In genomic region chr14:54440870-54441868, GRCh38 we compare ENCODE assay signal across 8 cellular contexts. TPM values are rescaled to one million over a fixed set of nuclear protein-coding genes. Genes with fewer than 3 reads are reported as not detected.
DNase-seq lines count a peak whose midpoint lies in the region; ATAC-seq and TF ChIP-seq lines count a peak whose summit lies in the region.

Gene CNIH1, minus strand, starts transcription at chr14:54441374. Its CDS starts 47 bp downstream, at chr14:54441327.

- CTCF ChIA-PET in GM10248 (lab: Yijun Ruan, JAX), result interaction anchor here (0.7 to 2.3 kb wide), 15 partner anchors 8 to 333 kb away, joined by 3 to 9 read pairs (median 3); partner anchors contain the start of genes CGRRF1 and GMFB

- H3K27me3 ChIP-seq in osteoblast (ENCODE audit: insufficient read depth, low read length) (no peaks in the 10 kb centered on the region), thoracic aorta (replicated peaks; ENCODE audit: insufficient read depth) (no peaks in the 10 kb centered on the region)

- H3K4me3 ChIP-seq in NB4 (ENCODE audit: low read depth, low read length), result peak within 1 kb of the TSS; percentile 99
- H3K4me3 ChIP-seq in SK-N-MC, result peak within 1 kb of the TSS; percentile 95
- H3K4me3 ChIP-seq in osteoblast (ENCODE audit: insufficient read depth, low read length), result peak within 1 kb of the TSS; percentile 86
- H3K4me3 ChIP-seq in thoracic aorta, result peak within 1 kb of the TSS; percentile 80

- H3K9me3 ChIP-seq in SK-N-MC (ENCODE audit: low read depth, low read length) (no peaks in the 10 kb centered on the region), osteoblast (ENCODE audit: low read depth, low read length) (no peaks in the 10 kb centered on the region), thoracic aorta (no peaks in the 10 kb centered on the region)

- peak; percentile 96 for DNase-seq in GM10248 (ENCODE audit: extremely low spot score)
- DNase-seq in NB4 (ENCODE audit: low read depth), result peak; percentile 92
- DNase-seq in SK-N-MC (ENCODE audit: low read depth, low spot score), result peak; percentile 63
- DNase-seq in activated naive CD4-positive, alpha-beta T cell treated with anti-CD3 and anti-CD28 coated beads, Interleukin-2, amount 50 U/mL, for 16 hours, result peak; percentile 90
- DNase-seq in glomerular endothelial cell (ENCODE audit: extremely low read depth, low read depth, low spot score), result no peak
- DNase-seq in osteoblast (ENCODE audit: insufficient read length, low spot score, missing footprints), result peak; percentile 99
- DNase-seq in thoracic aorta (ENCODE audit: low spot score), result peak; percentile 64

- H2AFZ ChIP-seq in osteoblast (ENCODE audit: low read length), result peak within 1 kb of the TSS; percentile 82

- ATAC-seq in HG02571 (IDR thresholded peaks at IDR 0.05; ENCODE audit: unreplicated experiment) (peak; percentile 96), thoracic aorta (ENCODE audit: insufficient number of reproducible peaks, low FRiP score, low read depth) (peak; percentile 92)

- H4K20me1 ChIP-seq in osteoblast (ENCODE audit: insufficient read depth, low read length), result peaks cover 18% of the 10 kb centered on the region

- TF ChIP-seq POLR2A in NB4 (IDR thresholded peaks at IDR 0.05; ENCODE audit: extremely low read depth, insufficient read length), result peak; percentile 72

- H3K4me2 ChIP-seq in osteoblast (ENCODE audit: insufficient read depth, low read length), result peak within 1 kb of the TSS; percentile 98

- H3K9ac ChIP-seq in SK-N-MC (ENCODE audit: insufficient read length), result peak within 1 kb of the TSS; percentile 94

- TF ChIP-seq CTCF in GM10248 (IDR thresholded peaks at IDR 0.05; ENCODE audit: control extremely low read depth, extremely low read depth, low read depth, missing control alignments) (peak; percentile 92), NB4 (IDR thresholded peaks at IDR 0.05; ENCODE audit: low read depth, low read length) (peak; percentile 67), osteoblast (IDR thresholded peaks at IDR 0.05; ENCODE audit: extremely low read depth, low read depth, low read length) (peak; percentile 83), thoracic aorta (IDR thresholded peaks at IDR 0.05) (peak; percentile 95)

- peaks cover 18% of the 10 kb centered on the region for H3K4me1 ChIP-seq in osteoblast (ENCODE audit: insufficient read depth, low read length)
- H3K4me1 ChIP-seq in thoracic aorta (ENCODE audit: control insufficient read depth in 1 of 2, low read depth in 2 of 2), result peaks cover 0 to 22% of the 10 kb centered on the region in 2 donors

- peaks cover 46% of the 10 kb centered on the region for H3K79me2 ChIP-seq in osteoblast (ENCODE audit: insufficient read depth, low read length)

- POLR2A ChIA-PET in GM10248 (lab: Yijun Ruan, JAX), result no interaction called here

- H3K36me3 ChIP-seq in SK-N-MC (ENCODE audit: insufficient read depth, low read length) (peaks cover 22% of the 10 kb centered on the region), osteoblast (ENCODE audit: insufficient read depth, low read length) (no peaks in the 10 kb centered on the region), thoracic aorta (no peaks in the 10 kb centered on the region)

- H3K27ac ChIP-seq in SK-N-MC (peak within 1 kb of the TSS; percentile 88), osteoblast (ENCODE audit: low read depth, low read length) (peak within 1 kb of the TSS; percentile 83), thoracic aorta (peak within 1 kb of the TSS; percentile 90)

RNA-seq across cellular contexts. Expression of gene CNIH1, which starts in this region (rescaled TPM):
- total RNA-seq in glomerular endothelial cell (165 and 168 TPM in 2 replicates), osteoblast (153 and 220 TPM in 2 replicates), thoracic aorta (100 to 1,000 TPM; 128 to 142 TPM)
